Comparison of ENCODE assay signal across 8 cellular contexts in the genomic region with DNA sequence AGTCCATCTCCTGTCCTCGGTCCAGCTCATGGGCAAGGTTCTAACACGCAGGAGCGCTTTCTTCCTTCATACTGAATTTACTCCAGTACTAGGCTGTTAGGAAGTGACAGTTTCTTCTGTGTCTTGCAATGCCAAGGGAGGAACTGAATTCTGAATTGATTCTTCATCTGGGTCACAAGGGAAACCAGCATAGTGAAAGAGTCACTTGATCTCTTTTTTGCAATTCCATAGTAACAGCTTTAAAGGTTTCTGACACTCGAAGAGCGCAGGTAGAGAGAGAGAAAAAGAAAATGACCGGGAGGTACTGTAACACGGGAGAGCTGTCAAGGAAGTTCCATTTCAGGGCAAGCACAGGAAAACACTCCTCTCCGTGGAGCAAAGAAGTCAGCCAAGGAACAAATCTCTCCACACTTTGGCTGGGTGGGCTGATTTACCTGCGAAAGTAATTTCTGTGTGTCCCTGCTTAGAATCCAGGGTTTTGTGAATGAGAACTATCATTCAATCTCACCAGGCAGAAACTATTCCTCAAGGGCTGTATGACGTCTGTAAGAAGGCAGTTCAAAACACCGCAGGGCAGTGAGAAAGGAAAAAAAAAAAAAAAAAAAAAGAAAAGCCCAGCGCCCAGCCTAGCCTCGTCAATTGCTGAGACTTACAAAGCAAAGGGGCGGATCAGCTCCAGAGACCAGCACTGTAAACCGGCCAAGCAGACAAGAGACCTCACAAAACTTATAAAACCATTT.
DNase-seq lines count a peak whose midpoint lies in the region; ATAC-seq and TF ChIP-seq lines count a peak whose summit lies in the region.

No MANE protein-coding gene starts in this region.

- H3K4me1 ChIP-seq in Peyer's patch (peaks cover 0 to 7% (median 0%) of the 10 kb centered on the region in 4 donors), esophagus muscularis mucosa (peaks cover 11 to 31% (median 28%) of the 10 kb centered on the region in 4 donors), mucosa of rectum (ENCODE audit: control insufficient read depth in 2 of 2, insufficient read depth in 2 of 2, low read length in 2 of 2) (peaks cover 3 to 15% of the 10 kb centered on the region in 2 donors), urinary bladder (ENCODE audit: insufficient read depth) (no peaks in the 10 kb centered on the region)

- TF ChIP-seq CTCF in Peyer's patch (IDR thresholded peaks at IDR 0.05) = no peak
- no peak for TF ChIP-seq CTCF in esophagus muscularis mucosa (IDR thresholded peaks at IDR 0.05)

- intact Hi-C loops in esophagus muscularis mucosa (cut with DNase I) = loop anchor here (5.0 kb wide), 2 partner anchors 82 to 83 kb away; no protein-coding TSS in a partner anchor

- TF ChIP-seq POLR2A in Peyer's patch (IDR thresholded peaks at IDR 0.05) (peak; percentile 13 to 20), esophagus muscularis mucosa (IDR thresholded peaks at IDR 0.05; ENCODE audit: low read depth) (no peak)

- H3K27ac ChIP-seq in Peyer's patch = peak overlapping the region; percentile 43 to 90 (median 81)
- H3K27ac ChIP-seq in esophagus muscularis mucosa (replicated peaks in 1 of 4) = peak overlapping the region; percentile 83 to 89 (median 84)
- peak overlapping the region; percentile 87 to 91 for H3K27ac ChIP-seq in mucosa of rectum (ENCODE audit: low read depth in 2 of 2, low read length in 2 of 2)
- peak overlapping the region; percentile 61 for H3K27ac ChIP-seq in urinary bladder (ENCODE audit: low read depth)

- H3K36me3 ChIP-seq in Peyer's patch (no peaks in the 10 kb centered on the region), esophagus muscularis mucosa (no peaks in the 10 kb centered on the region), mucosa of rectum (ENCODE audit: control insufficient read depth in 2 of 2, insufficient read depth in 2 of 2, low read length in 2 of 2) (no peaks in the 10 kb centered on the region), urinary bladder (ENCODE audit: insufficient read depth) (no peaks in the 10 kb centered on the region)

- ATAC-seq in HG03460 (IDR thresholded peaks at IDR 0.05; ENCODE audit: unreplicated experiment) = no peak
- ATAC-seq in GM21360 (IDR thresholded peaks at IDR 0.05; ENCODE audit: unreplicated experiment) = no peak

- H3K27me3 ChIP-seq in Peyer's patch (no peaks in the 10 kb centered on the region), esophagus muscularis mucosa (no peaks in the 10 kb centered on the region), mucosa of rectum (ENCODE audit: control insufficient read depth in 2 of 2, insufficient read depth in 2 of 2, low read length in 2 of 2) (no peaks in the 10 kb centered on the region)

- H3K9me3 ChIP-seq in Peyer's patch = no peaks in the 10 kb centered on the region
- H3K9me3 ChIP-seq in esophagus muscularis mucosa = no peaks in the 10 kb centered on the region
- no peaks in the 10 kb centered on the region for H3K9me3 ChIP-seq in mucosa of rectum (ENCODE audit: control insufficient read depth in 2 of 2, low read length in 2 of 2)

- peak overlapping the region; percentile 73 to 93 for H3K9ac ChIP-seq in mucosa of rectum (ENCODE audit: low read depth in 1 of 2, low read length in 2 of 2)

- WGBS in esophagus muscularis mucosa = 6% methylated on average over 15 of the region's 15 CpGs
- 2% methylated on average over 15 of the region's 15 CpGs for WGBS in urinary bladder

- peak; percentile 27 for DNase-seq in EL
- peak in 1 of 3 donors; percentile 63 for DNase-seq in Peyer's patch
- DNase-seq in esophagus muscularis mucosa (ENCODE audit: extremely low spot score) = no peak
- no peak for DNase-seq in stimulated activated CD4-positive, alpha-beta T cell treated with anti-CD3 and anti-CD28 coated beads, Interleukin-12 subunit alpha, Interleukin-12 subunit beta, amount 100 ng/mL, for 4 hours

- H3K4me3 ChIP-seq in Peyer's patch (peak overlapping the region in 3 of 4 donors; percentile 31 to 56 (median 53)), esophagus muscularis mucosa (peak overlapping the region; percentile 56 to 60 (median 60)), mucosa of rectum (ENCODE audit: low read length in 2 of 2) (peak overlapping the region; percentile 72 to 89), urinary bladder (ENCODE audit: low read depth, low read length) (peak overlapping the region; percentile 63)

- TF ChIP-seq EP300 in esophagus muscularis mucosa (IDR thresholded peaks at IDR 0.05) = no peak
